ENCODE assay signal across 12 cellular contexts in the genomic region with DNA sequence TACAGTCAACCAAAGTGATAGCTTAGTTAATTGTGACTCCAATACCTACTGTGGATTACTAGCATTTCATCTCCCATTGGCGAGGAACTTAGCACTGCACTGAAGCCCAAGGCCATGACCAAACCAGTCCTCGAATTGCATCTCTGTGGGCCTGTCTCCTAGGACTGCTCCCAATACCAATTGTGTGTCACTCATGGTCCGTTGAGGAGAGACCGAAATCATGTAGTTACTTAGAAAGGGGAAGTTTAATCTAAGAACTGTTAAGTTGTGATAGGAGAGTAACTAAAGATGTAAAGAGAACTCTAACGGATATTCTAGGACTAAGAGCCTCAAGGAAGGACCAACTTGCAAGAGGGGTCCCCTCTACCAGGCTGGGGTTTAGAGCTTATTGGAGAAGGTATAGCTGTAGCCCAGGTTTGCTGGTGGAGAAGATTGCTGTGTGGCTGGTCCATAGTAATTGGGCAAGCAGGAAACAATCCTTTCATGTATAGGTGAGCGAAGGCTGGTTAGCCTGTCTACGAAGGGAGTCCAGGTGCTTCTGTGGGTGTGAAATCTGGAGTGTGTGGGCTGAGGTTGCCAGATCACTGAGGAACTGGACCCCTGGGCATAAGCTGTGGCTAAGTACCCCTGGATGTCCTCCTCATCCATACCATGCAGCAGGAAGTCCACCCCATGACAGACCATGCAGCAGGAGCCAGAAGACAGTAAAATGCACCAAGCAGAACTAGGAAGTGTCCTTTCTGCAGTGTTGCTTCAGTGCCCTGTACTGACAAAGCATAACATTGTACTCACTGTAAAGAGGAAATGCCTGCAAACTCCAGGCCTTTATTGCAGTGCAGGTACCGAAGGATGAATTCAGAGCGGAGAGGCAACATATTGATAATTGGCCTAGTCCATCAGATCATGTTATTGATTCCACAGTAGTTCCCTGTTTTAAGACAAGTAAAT. TPM values are rescaled to one million over a fixed set of nuclear protein-coding genes. Genes with fewer than 3 reads are reported as not detected.
DNase-seq lines count a peak whose midpoint lies in the region; ATAC-seq and TF ChIP-seq lines count a peak whose summit lies in the region.
"Had no signal": no experiment of that assay in that cellular context is flagged by ENCODE, and none has a peak within 500 bp of the region (broad histone marks: within the 10 kb centered on the region; RNA-seq: fewer than 3 reads in every experiment).

No MANE protein-coding gene starts in this region.

- H3K27ac Mint-ChIP-seq in CD8-positive, alpha-beta memory T cell = peak overlapping the region in 7 of 8 donors; percentile 54 to 86 (median 78)
- H3K27ac Mint-ChIP-seq in endothelial cell (ENCODE audit: unreplicated experiment) = no peak overlapping the region

- no peaks in the 10 kb centered on the region for H3K27me3 ChIP-seq in CD8-positive, alpha-beta memory T cell (ENCODE audit: insufficient read depth, low read length, poor library complexity, severe bottlenecking)
- H3K27me3 ChIP-seq in lung (ENCODE audit: control insufficient read depth, insufficient read depth) (no peaks in the 10 kb centered on the region), SK-N-SH (ENCODE audit: insufficient read depth) (no peaks in the 10 kb centered on the region)
- H3K27me3 ChIP-seq: vagina had no signal

- H3K79me2 ChIP-seq in SK-N-SH (ENCODE audit: insufficient read depth) = peaks cover 48% of the 10 kb centered on the region

- H3K9me2 ChIP-seq in SK-N-SH = no peaks in the 10 kb centered on the region

- TF ChIP-seq RAD21 in SK-N-SH (IDR thresholded peaks at IDR 0.05; ENCODE audit: low read length) = no peak

- no peaks in the 10 kb centered on the region; the same call in 1 of the 2 replicates for H4K20me1 ChIP-seq in SK-N-SH (ENCODE audit: insufficient read depth)

- no peaks in the 10 kb centered on the region for H3K9me3 Mint-ChIP-seq in CD8-positive, alpha-beta memory T cell
- H3K9me3 Mint-ChIP-seq in endothelial cell (ENCODE audit: unreplicated experiment) = no peaks in the 10 kb centered on the region

- no peaks in the 10 kb centered on the region for H3K9me3 ChIP-seq in CD8-positive, alpha-beta memory T cell (ENCODE audit: low read length)
- no peaks in the 10 kb centered on the region for H3K9me3 ChIP-seq in lung (ENCODE audit: control insufficient read depth in 2 of 2, insufficient read depth in 1 of 2, low read length in 1 of 2)
- no peaks in the 10 kb centered on the region for H3K9me3 ChIP-seq in SK-N-SH
- H3K9me3 ChIP-seq: vagina had no signal

- H3K27me3 Mint-ChIP-seq in CD8-positive, alpha-beta memory T cell = no peaks in the 10 kb centered on the region
- peaks cover 1% of the 10 kb centered on the region for H3K27me3 Mint-ChIP-seq in endothelial cell (ENCODE audit: unreplicated experiment)

- no peak for TF ChIP-seq EP300 in SK-N-SH (IDR thresholded peaks at IDR 0.05; ENCODE audit: borderline replicate concordance in 1 of 2, low read depth in 1 of 2, low read length in 1 of 2)

- WGBS in lung, 2 donors = 51 to 80% methylated on average over 9 of the region's 9 CpGs
- WGBS in SK-N-SH (ENCODE audit: low lambda C conversion rate) = 95% methylated on average over 9 of the region's 9 CpGs

- H3K4me3 ChIP-seq in CD8-positive, alpha-beta memory T cell (ENCODE audit: low read length) = no peak overlapping the region
- H3K4me3 ChIP-seq in lung (no peak overlapping the region), SK-N-SH (ENCODE audit: low read depth in 2 of 2, low read length in 1 of 2) (no peak overlapping the region)
- H3K4me3 ChIP-seq: vagina had no signal

- no peak overlapping the region for H3K27ac ChIP-seq in CD8-positive, alpha-beta memory T cell (ENCODE audit: low read depth, low read length)
- H3K27ac ChIP-seq in lung (ENCODE audit: low read depth in 1 of 2, low read length in 1 of 2) = no peak overlapping the region
- H3K27ac ChIP-seq in SK-N-SH (ENCODE audit: low read depth in 2 of 2, low read length in 1 of 2) = no peak overlapping the region
- H3K27ac ChIP-seq: vagina had no signal

- no peak for TF ChIP-seq CTCF in lung (IDR thresholded peaks at IDR 0.05; ENCODE audit: control extremely low read depth, extremely low read depth)
- no peak for TF ChIP-seq CTCF in endothelial cell (IDR thresholded peaks at IDR 0.05; ENCODE audit: unreplicated experiment)
- no peak for TF ChIP-seq CTCF in SK-N-SH (IDR thresholded peaks at IDR 0.05)

- peaks cover 44 to 59% (median 50%) of the 10 kb centered on the region in 3 donors for H3K4me1 Mint-ChIP-seq in CD8-positive, alpha-beta memory T cell
- H3K4me1 Mint-ChIP-seq in endothelial cell (ENCODE audit: unreplicated experiment) = peaks cover 34% of the 10 kb centered on the region

- CTCF ChIA-PET in CD8-positive, alpha-beta memory T cell (lab: Charles Lee) = no interaction called here
- CTCF ChIA-PET in SK-N-SH (lab: Yijun Ruan, JAX) = interaction anchor here (1.2 to 3.7 kb wide), 2 partner anchors 10 to 127 kb away, joined by 4 to 13 read pairs; no protein-coding TSS in a partner anchor

- peaks cover 4% of the 10 kb centered on the region for H3F3A ChIP-seq in SK-N-SH (replicated peaks; ENCODE audit: insufficient read depth)

- POLR2A ChIA-PET in CD8-positive, alpha-beta memory T cell (lab: Charles Lee) = no interaction called here
- POLR2A ChIA-PET in SK-N-SH (lab: Yijun Ruan, JAX) = no interaction called here

- H3K9ac ChIP-seq in SK-N-SH = no peak overlapping the region

- DNase-seq in CD8-positive, alpha-beta memory T cell = no peak
- DNase-seq in UCSD-AML1 (lab: John Stamatoyannopoulos, UW; ENCODE audit: unreplicated experiment) (peak; percentile 21), lung (ENCODE audit: low spot score) (no peak), GM19238 (ENCODE audit: insufficient read length, low spot score) (no peak), endothelial cell (ENCODE audit: low spot score) (no peak), SK-N-SH (no peak), HuH-7 (ENCODE audit: low spot score) (no peak)
- DNase-seq: activated CD8-positive, alpha-beta memory T cell treated with anti-CD3 and anti-CD28 coated beads, Interleukin-2, amount 50 U/mL, for 48 hours; NCI-H1417; NCI-H82 had no signal

- peaks cover 4 to 34% (median 13%) of the 10 kb centered on the region in 3 donors for H3K36me3 Mint-ChIP-seq in CD8-positive, alpha-beta memory T cell
- H3K36me3 Mint-ChIP-seq in endothelial cell (ENCODE audit: low read depth, unreplicated experiment) = peaks cover 5% of the 10 kb centered on the region

- peak overlapping the region in 1 of 7 donors; percentile 42 for H3K4me3 Mint-ChIP-seq in CD8-positive, alpha-beta memory T cell
- no peak overlapping the region for H3K4me3 Mint-ChIP-seq in endothelial cell (ENCODE audit: unreplicated experiment)

- H3K36me3 ChIP-seq in CD8-positive, alpha-beta memory T cell (ENCODE audit: insufficient read depth, low read length) = peaks cover 13% of the 10 kb centered on the region
- H3K36me3 ChIP-seq in lung (ENCODE audit: control insufficient read depth in 2 of 2, insufficient read depth in 2 of 2, low read length in 2 of 2) = peaks cover 1 to 8% of the 10 kb centered on the region in 2 donors
- H3K36me3 ChIP-seq in SK-N-SH (replicated peaks in 1 of 2; ENCODE audit: control insufficient read depth in 1 of 2, insufficient read depth in 2 of 2, low read length in 1 of 2) = peaks cover 3 to 23% of the 10 kb centered on the region in 2 experiments

- H3K4me1 ChIP-seq in CD8-positive, alpha-beta memory T cell (ENCODE audit: insufficient read depth, low read length) = peaks cover 24% of the 10 kb centered on the region
- H3K4me1 ChIP-seq in lung (ENCODE audit: control insufficient read depth in 2 of 2, insufficient read depth in 2 of 2, low read length in 2 of 2) = peaks cover 0 to 15% of the 10 kb centered on the region in 2 donors
- H3K4me1 ChIP-seq in SK-N-SH (ENCODE audit: control insufficient read depth in 1 of 2, insufficient read depth in 2 of 2, low read depth in 1 of 2, low read length in 1 of 2) = no peaks in the 10 kb centered on the region
- H3K4me1 ChIP-seq: vagina had no signal

- no peak overlapping the region for H2AFZ ChIP-seq in SK-N-SH (ENCODE audit: low read depth)

- no peak overlapping the region for H3K4me2 ChIP-seq in SK-N-SH

- ATAC-seq in HG03103 (IDR thresholded peaks at IDR 0.05; ENCODE audit: low read depth, unreplicated experiment) = peak; percentile 43
- ATAC-seq in lung (ENCODE audit: insufficient read depth, low FRiP score) = peak; percentile 56

TF ChIP-seq in SK-N-SH, 30 proteins besides CTCF, POLR2A, EP300 and RAD21:
- no peak for TF ChIP-seq GABPA (IDR thresholded peaks at IDR 0.05; ENCODE audit: low read depth)
- no peak for TF ChIP-seq FOXM1 (IDR thresholded peaks at IDR 0.05; ENCODE audit: low read depth)
- TF ChIP-seq RXRA (IDR thresholded peaks at IDR 0.05; ENCODE audit: borderline replicate concordance, low read depth) = no peak
- no peak for TF ChIP-seq MXI1 (IDR thresholded peaks at IDR 0.05; ENCODE audit: low read depth, low read length)
- TF ChIP-seq, protein P1, sequence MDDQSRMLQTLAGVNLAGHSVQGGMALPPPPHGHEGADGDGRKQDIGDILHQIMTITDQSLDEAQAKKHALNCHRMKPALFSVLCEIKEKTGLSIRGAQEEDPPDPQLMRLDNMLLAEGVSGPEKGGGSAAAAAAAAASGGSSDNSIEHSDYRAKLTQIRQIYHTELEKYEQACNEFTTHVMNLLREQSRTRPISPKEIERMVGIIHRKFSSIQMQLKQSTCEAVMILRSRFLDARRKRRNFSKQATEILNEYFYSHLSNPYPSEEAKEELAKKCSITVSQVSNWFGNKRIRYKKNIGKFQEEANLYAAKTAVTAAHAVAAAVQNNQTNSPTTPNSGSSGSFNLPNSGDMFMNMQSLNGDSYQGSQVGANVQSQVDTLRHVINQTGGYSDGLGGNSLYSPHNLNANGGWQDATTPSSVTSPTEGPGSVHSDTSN (IDR thresholded peaks at IDR 0.05) = no peak

RNA-seq across cellular contexts. Expression of a gene that starts 30.8 kb away (rescaled TPM):
- total RNA-seq in CD8-positive, alpha-beta memory T cell = 10 to 100 TPM; 26.1 to 26.4 TPM
- 19.4 TPM for polyA plus RNA-seq in CD8-positive, alpha-beta memory T cell
- total RNA-seq in lung = 10 to 100 TPM; 48.2 to 61.8 TPM
- 10 to 100 TPM; 15.2 to 28.7 TPM for polyA plus RNA-seq in lung
- 50.3 TPM for total RNA-seq in endothelial cell (ENCODE audit: unreplicated experiment)
- polyA plus RNA-seq in SK-N-SH (2012; rRNA removed) = 5.8 and 8.2 TPM in 2 replicates
- polyA plus RNA-seq in SK-N-SH (2012; cell fraction: cytosol; rRNA removed) = 8.7 and 9.4 TPM in 2 replicates
- 2.3 and 5.1 TPM in 2 replicates for polyA plus RNA-seq in SK-N-SH (2012; cell fraction: nucleus; rRNA removed)
